In the genomic region with DNA sequence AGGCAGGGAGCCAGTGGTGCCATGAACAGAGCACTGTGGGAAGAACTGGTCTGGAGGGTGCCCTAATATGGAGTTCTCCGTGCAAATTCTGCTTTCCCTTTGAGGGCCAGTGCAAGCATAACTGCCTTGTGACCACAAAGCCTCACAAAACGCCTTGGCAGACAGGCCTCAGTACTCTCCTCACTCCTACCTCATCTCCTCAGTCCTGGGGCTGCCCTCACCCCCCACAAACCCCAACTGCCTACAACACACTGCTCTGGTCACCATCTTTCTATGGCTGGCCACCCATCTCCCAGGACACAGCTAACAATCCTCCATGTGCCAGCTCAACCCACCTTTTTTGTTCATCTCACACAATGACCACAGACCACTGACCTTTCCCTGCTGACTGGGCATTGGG, we compare ENCODE assay signal across 22 cellular contexts. TPM values are rescaled to one million over a fixed set of nuclear protein-coding genes. Genes with fewer than 3 reads are reported as not detected.
DNase-seq lines count a peak whose midpoint lies in the region; ATAC-seq and TF ChIP-seq lines count a peak whose summit lies in the region.
"Had no signal": no experiment of that assay in that cellular context is flagged by ENCODE, and none has a peak within 500 bp of the region (broad histone marks: within the 10 kb centered on the region; RNA-seq: fewer than 3 reads in every experiment).

No MANE protein-coding gene starts in this region.

- no peak overlapping the region for H3K56ac ChIP-seq in mesendoderm (ENCODE audit: low read length)

- H3K4me3 ChIP-seq in mesendoderm (ENCODE audit: low read length) = no peak overlapping the region
- H3K4me3 ChIP-seq: smooth muscle cell had no signal

- H3K79me1 ChIP-seq in mesendoderm (ENCODE audit: low read length) = no peaks in the 10 kb centered on the region

- H4K5ac ChIP-seq in mesendoderm (ENCODE audit: low read length) = no peak overlapping the region

- H2BK15ac ChIP-seq in mesendoderm (replicated peaks; ENCODE audit: low read depth) = no peak overlapping the region

- H3K4me2 ChIP-seq in mesendoderm (ENCODE audit: low read length) = no peak overlapping the region
- H3K4me2 ChIP-seq: smooth muscle cell had no signal

- H2BK120ac ChIP-seq in mesendoderm (ENCODE audit: low read depth, low read length) = no peak overlapping the region

- H3K27me3 Mint-ChIP-seq in activated CD8-positive, alpha-beta memory T cell treated with anti-CD3 and anti-CD28 coated beads, Interleukin-2, amount 10 ng/mL, durations not matched to agents 7 days and 5 days = no peaks in the 10 kb centered on the region
- no peaks in the 10 kb centered on the region for H3K27me3 Mint-ChIP-seq in activated naive CD8-positive, alpha-beta T cell treated with anti-CD3 and anti-CD28 coated beads, Interleukin-2, amount 50 U/mL, for 24 hours
- H3K27me3 Mint-ChIP-seq in stimulated activated naive B cell treated with anti-CD40 and anti-IgM and Interleukin-4, amounts not matched to agents 10 μg/mL and 1 μg/mL and 100 μg/mL, for 72 hours = no peaks in the 10 kb centered on the region
- H3K27me3 Mint-ChIP-seq: T-helper 17 cell had no signal

- H3K9ac ChIP-seq in mesendoderm (ENCODE audit: low read length) = no peak overlapping the region

- H3K27me3 ChIP-seq in mesendoderm (ENCODE audit: insufficient read depth, low read length, poor library complexity) = no peaks in the 10 kb centered on the region

- H2AK5ac ChIP-seq in mesendoderm (ENCODE audit: low read length) = no peak overlapping the region

- no peaks in the 10 kb centered on the region for H3K9me3 Mint-ChIP-seq in activated CD8-positive, alpha-beta memory T cell treated with anti-CD3 and anti-CD28 coated beads, Interleukin-2, amount 10 ng/mL, durations not matched to agents 7 days and 5 days (ENCODE audit: low read depth)
- H3K9me3 Mint-ChIP-seq in activated naive CD8-positive, alpha-beta T cell treated with anti-CD3 and anti-CD28 coated beads, Interleukin-2, amount 50 U/mL, for 24 hours = no peaks in the 10 kb centered on the region
- H3K9me3 Mint-ChIP-seq in stimulated activated naive B cell treated with anti-CD40 and anti-IgM and Interleukin-4, amounts not matched to agents 10 μg/mL and 1 μg/mL and 100 μg/mL, for 72 hours = peaks cover 0 to 2% of the 10 kb centered on the region in 2 donors

- H3K27ac Mint-ChIP-seq in activated CD8-positive, alpha-beta memory T cell treated with anti-CD3 and anti-CD28 coated beads, Interleukin-2, amount 10 ng/mL, durations not matched to agents 7 days and 5 days = peak overlapping the region; percentile 0
- H3K27ac Mint-ChIP-seq in activated naive CD8-positive, alpha-beta T cell treated with anti-CD3 and anti-CD28 coated beads, Interleukin-2, amount 50 U/mL, for 24 hours = no peak overlapping the region
- peak overlapping the region; percentile 16 for H3K27ac Mint-ChIP-seq in stimulated activated naive B cell treated with anti-CD40 and anti-IgM and Interleukin-4, amounts not matched to agents 10 μg/mL and 1 μg/mL and 100 μg/mL, for 72 hours

- peaks cover 10% of the 10 kb centered on the region for H3K4me1 Mint-ChIP-seq in activated CD8-positive, alpha-beta memory T cell treated with anti-CD3 and anti-CD28 coated beads, Interleukin-2, amount 10 ng/mL, durations not matched to agents 7 days and 5 days
- H3K4me1 Mint-ChIP-seq in activated naive CD8-positive, alpha-beta T cell treated with anti-CD3 and anti-CD28 coated beads, Interleukin-2, amount 50 U/mL, for 24 hours = peaks cover 16% of the 10 kb centered on the region
- H3K4me1 Mint-ChIP-seq in stimulated activated naive B cell treated with anti-CD40 and anti-IgM and Interleukin-4, amounts not matched to agents 10 μg/mL and 1 μg/mL and 100 μg/mL, for 72 hours = peaks cover 12 to 14% of the 10 kb centered on the region in 2 donors

- no peak for DNase-seq in activated CD8-positive, alpha-beta memory T cell treated with anti-CD3 and anti-CD28 coated beads, Interleukin-2, amount 10 ng/mL, durations not matched to agents 7 days and 5 days
- DNase-seq in activated CD8-positive, alpha-beta memory T cell treated with anti-CD3 and anti-CD28 coated beads for 24 hours = no peak
- DNase-seq in activated naive CD8-positive, alpha-beta T cell treated with anti-CD3 and anti-CD28 coated beads, Interleukin-2, amount 50 U/mL, for 24 hours = no peak
- DNase-seq in stimulated activated naive B cell treated with anti-CD40 and anti-IgM and Interleukin-4, amounts not matched to agents 10 μg/mL and 1 μg/mL and 100 μg/mL, for 72 hours = no peak
- DNase-seq in retina = no peak
- no peak for DNase-seq in mesendoderm
- DNase-seq: cortex of kidney; HCEC 1CT; KBM-7; NCI-H1436 treated with DMSO at 0.1 percent for 48 hours; NCI-H2171; NCI-H524; stimulated activated CD4-positive, alpha-beta T cell treated with anti-CD3 and anti-CD28 coated beads, Interleukin-4, amount 100 ng/mL, for 1 hour; T-helper 17 cell; trophoblast cell had no signal

- CTCF ChIA-PET in activated CD8-positive, alpha-beta memory T cell treated with anti-CD3 and anti-CD28 coated beads, Interleukin-2, amount 10 ng/mL, durations not matched to agents 7 days and 5 days (lab: Charles Lee) = no interaction called here

- no CpG with 5 or more reads among the region's 2 CpGs for WGBS in mesendoderm (ENCODE audit: extremely low coverage, insufficient coverage, low lambda C conversion rate)

- no peak overlapping the region for H2BK5ac ChIP-seq in mesendoderm (ENCODE audit: low read length)

- H3K36me3 Mint-ChIP-seq in activated CD8-positive, alpha-beta memory T cell treated with anti-CD3 and anti-CD28 coated beads, Interleukin-2, amount 10 ng/mL, durations not matched to agents 7 days and 5 days = peaks cover 28% of the 10 kb centered on the region
- peaks cover 41% of the 10 kb centered on the region for H3K36me3 Mint-ChIP-seq in activated naive CD8-positive, alpha-beta T cell treated with anti-CD3 and anti-CD28 coated beads, Interleukin-2, amount 50 U/mL, for 24 hours (ENCODE audit: low read depth)
- peaks cover 56 to 63% of the 10 kb centered on the region in 2 donors for H3K36me3 Mint-ChIP-seq in stimulated activated naive B cell treated with anti-CD40 and anti-IgM and Interleukin-4, amounts not matched to agents 10 μg/mL and 1 μg/mL and 100 μg/mL, for 72 hours

- no peak overlapping the region for H4K8ac ChIP-seq in mesendoderm (ENCODE audit: low read depth, low read length)

- no peak overlapping the region for H3K27ac ChIP-seq in mesendoderm (ENCODE audit: low read depth, low read length)

- H3K4me1 ChIP-seq in mesendoderm (ENCODE audit: control insufficient read depth, low read depth, low read length) = no peaks in the 10 kb centered on the region

- no peak overlapping the region for H3K18ac ChIP-seq in mesendoderm (ENCODE audit: low read length)

- no peak overlapping the region for H3K4me3 Mint-ChIP-seq in activated CD8-positive, alpha-beta memory T cell treated with anti-CD3 and anti-CD28 coated beads, Interleukin-2, amount 10 ng/mL, durations not matched to agents 7 days and 5 days
- H3K4me3 Mint-ChIP-seq in activated naive CD8-positive, alpha-beta T cell treated with anti-CD3 and anti-CD28 coated beads, Interleukin-2, amount 50 U/mL, for 24 hours = no peak overlapping the region
- no peak overlapping the region for H3K4me3 Mint-ChIP-seq in stimulated activated naive B cell treated with anti-CD40 and anti-IgM and Interleukin-4, amounts not matched to agents 10 μg/mL and 1 μg/mL and 100 μg/mL, for 72 hours
- H3K4me3 Mint-ChIP-seq: T-helper 17 cell had no signal

- H3K23ac ChIP-seq in mesendoderm (ENCODE audit: low read length) = no peak overlapping the region

- TF ChIP-seq POLR2A in GM18505 (IDR thresholded peaks at IDR 0.05; ENCODE audit: borderline replicate concordance, extremely low read depth, insufficient read depth, insufficient read length) = peak; percentile 23

- H3K79me2 ChIP-seq in mesendoderm (ENCODE audit: control insufficient read depth, insufficient read depth, low read length) = no peaks in the 10 kb centered on the region

- no peak for ATAC-seq in activated CD8-positive, alpha-beta memory T cell treated with anti-CD3 and anti-CD28 coated beads, Interleukin-2, amount 10 ng/mL, durations not matched to agents 7 days and 5 days
- no peak for ATAC-seq in GM18505 (IDR thresholded peaks at IDR 0.05; ENCODE audit: unreplicated experiment)
- peak; percentile 12 for ATAC-seq in activated naive CD8-positive, alpha-beta T cell treated with anti-CD3 and anti-CD28 coated beads, Interleukin-2, amount 50 U/mL, for 24 hours
- no peak for ATAC-seq in stimulated activated naive B cell treated with anti-CD40 and anti-IgM and Interleukin-4, amounts not matched to agents 10 μg/mL and 1 μg/mL and 100 μg/mL, for 72 hours (replicated peaks)
- ATAC-seq in HG02973 (IDR thresholded peaks at IDR 0.05; ENCODE audit: unreplicated experiment) = no peak
- ATAC-seq: T-helper 17 cell had no signal

- H3K4ac ChIP-seq in mesendoderm (ENCODE audit: low read depth, low read length) = no peak overlapping the region

- H3K36me3 ChIP-seq in mesendoderm (ENCODE audit: control insufficient read depth, insufficient read depth, low read length) = peaks cover 2% of the 10 kb centered on the region

RNA-seq across cellular contexts. Expression of gene COX5B, which starts 8.9 kb away (rescaled TPM):
- 100 to 1,000 TPM; 206 to 236 TPM for total RNA-seq in activated CD8-positive, alpha-beta memory T cell treated with anti-CD3 and anti-CD28 coated beads, Interleukin-2, amount 10 ng/mL, durations not matched to agents 7 days and 5 days
- 235 TPM for polyA plus RNA-seq in mesendoderm (2013, experiment 1 of 2)
- 239 TPM for polyA plus RNA-seq in mesendoderm (2013, experiment 2 of 2)

RNA-seq across cellular contexts. Expression of gene ACTR1B, which starts 9.1 kb away (rescaled TPM):
- total RNA-seq in activated CD8-positive, alpha-beta memory T cell treated with anti-CD3 and anti-CD28 coated beads, Interleukin-2, amount 10 ng/mL, durations not matched to agents 7 days and 5 days = 10 to 100 TPM; 87.4 to 94.3 TPM
- 16.6 TPM for polyA plus RNA-seq in mesendoderm (2013, experiment 1 of 2)
- 16.7 TPM for polyA plus RNA-seq in mesendoderm (2013, experiment 2 of 2)

RNA-seq across cellular contexts. Expression of gene C2orf92, which starts 14.7 kb away (rescaled TPM):
- 1 to 10 TPM; 7.3 to 8.4 TPM for total RNA-seq in activated CD8-positive, alpha-beta memory T cell treated with anti-CD3 and anti-CD28 coated beads, Interleukin-2, amount 10 ng/mL, durations not matched to agents 7 days and 5 days
- polyA plus RNA-seq in mesendoderm (2013, experiment 1 of 2) = 1.7 TPM
- 1.7 TPM for polyA plus RNA-seq in mesendoderm (2013, experiment 2 of 2)

RNA-seq across cellular contexts. Expression of gene ZAP70, which starts 58.6 kb away (rescaled TPM):
- total RNA-seq in activated CD8-positive, alpha-beta memory T cell treated with anti-CD3 and anti-CD28 coated beads, Interleukin-2, amount 10 ng/mL, durations not matched to agents 7 days and 5 days = 100 to 1,000 TPM; 286 to 338 TPM
- 0.46 TPM for polyA plus RNA-seq in mesendoderm (2013, experiment 1 of 2)
- 0.63 TPM for polyA plus RNA-seq in mesendoderm (2013, experiment 2 of 2)
- total RNA-seq: A673, kidney epithelial cell, lung microvascular endothelial cell, SK-MEL-5 had no signal
